Comparison of ENCODE assay signal across 1 cellular context in the genomic region with DNA sequence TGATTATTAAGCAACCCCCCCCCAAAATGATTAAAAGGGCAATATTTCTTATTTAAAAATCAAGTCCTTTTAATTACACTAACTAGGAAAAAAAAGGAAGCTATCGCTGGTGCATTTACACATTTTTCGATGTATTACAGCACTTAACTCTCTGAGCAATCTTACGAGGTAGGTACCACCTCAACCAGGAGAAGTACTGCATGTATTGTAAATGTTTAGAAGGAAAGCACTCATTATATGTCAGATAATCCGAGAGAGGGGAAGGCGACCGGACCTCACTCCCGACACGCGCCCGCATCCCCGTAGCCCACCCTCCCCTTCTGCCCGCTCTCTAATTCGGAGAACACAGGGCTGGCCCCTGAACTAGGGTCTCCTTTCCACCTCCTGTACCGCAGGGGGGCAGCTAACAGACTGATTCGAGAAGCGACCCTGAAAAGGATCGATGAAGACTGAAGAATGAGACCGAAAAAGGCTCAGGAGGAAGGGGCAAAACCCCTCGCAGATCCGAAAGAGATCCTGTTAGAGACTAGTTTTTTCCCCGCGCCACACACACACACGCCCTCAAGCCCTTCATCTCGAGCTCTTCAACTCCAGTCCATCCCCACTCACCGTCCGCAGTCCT.
TF ChIP-seq lines count a peak whose summit lies in the region.

No MANE protein-coding gene starts in this region.

TF ChIP-seq in HEK293, 187 proteins besides CTCF, POLR2A, EP300 and RAD21 (continued from another document):
- TF ChIP-seq, protein P1, sequence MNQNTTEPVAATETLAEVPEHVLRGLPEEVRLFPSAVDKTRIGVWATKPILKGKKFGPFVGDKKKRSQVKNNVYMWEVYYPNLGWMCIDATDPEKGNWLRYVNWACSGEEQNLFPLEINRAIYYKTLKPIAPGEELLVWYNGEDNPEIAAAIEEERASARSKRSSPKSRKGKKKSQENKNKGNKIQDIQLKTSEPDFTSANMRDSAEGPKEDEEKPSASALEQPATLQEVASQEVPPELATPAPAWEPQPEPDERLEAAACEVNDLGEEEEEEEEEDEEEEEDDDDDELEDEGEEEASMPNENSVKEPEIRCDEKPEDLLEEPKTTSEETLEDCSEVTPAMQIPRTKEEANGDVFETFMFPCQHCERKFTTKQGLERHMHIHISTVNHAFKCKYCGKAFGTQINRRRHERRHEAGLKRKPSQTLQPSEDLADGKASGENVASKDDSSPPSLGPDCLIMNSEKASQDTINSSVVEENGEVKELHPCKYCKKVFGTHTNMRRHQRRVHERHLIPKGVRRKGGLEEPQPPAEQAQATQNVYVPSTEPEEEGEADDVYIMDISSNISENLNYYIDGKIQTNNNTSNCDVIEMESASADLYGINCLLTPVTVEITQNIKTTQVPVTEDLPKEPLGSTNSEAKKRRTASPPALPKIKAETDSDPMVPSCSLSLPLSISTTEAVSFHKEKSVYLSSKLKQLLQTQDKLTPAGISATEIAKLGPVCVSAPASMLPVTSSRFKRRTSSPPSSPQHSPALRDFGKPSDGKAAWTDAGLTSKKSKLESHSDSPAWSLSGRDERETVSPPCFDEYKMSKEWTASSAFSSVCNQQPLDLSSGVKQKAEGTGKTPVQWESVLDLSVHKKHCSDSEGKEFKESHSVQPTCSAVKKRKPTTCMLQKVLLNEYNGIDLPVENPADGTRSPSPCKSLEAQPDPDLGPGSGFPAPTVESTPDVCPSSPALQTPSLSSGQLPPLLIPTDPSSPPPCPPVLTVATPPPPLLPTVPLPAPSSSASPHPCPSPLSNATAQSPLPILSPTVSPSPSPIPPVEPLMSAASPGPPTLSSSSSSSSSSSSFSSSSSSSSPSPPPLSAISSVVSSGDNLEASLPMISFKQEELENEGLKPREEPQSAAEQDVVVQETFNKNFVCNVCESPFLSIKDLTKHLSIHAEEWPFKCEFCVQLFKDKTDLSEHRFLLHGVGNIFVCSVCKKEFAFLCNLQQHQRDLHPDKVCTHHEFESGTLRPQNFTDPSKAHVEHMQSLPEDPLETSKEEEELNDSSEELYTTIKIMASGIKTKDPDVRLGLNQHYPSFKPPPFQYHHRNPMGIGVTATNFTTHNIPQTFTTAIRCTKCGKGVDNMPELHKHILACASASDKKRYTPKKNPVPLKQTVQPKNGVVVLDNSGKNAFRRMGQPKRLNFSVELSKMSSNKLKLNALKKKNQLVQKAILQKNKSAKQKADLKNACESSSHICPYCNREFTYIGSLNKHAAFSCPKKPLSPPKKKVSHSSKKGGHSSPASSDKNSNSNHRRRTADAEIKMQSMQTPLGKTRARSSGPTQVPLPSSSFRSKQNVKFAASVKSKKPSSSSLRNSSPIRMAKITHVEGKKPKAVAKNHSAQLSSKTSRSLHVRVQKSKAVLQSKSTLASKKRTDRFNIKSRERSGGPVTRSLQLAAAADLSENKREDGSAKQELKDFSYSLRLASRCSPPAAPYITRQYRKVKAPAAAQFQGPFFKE (tag by site-specific recombination; IDR thresholded peaks at IDR 0.05; ENCODE audit: borderline replicate concordance): no peak
- TF ChIP-seq ZNF335 (tag by site-specific recombination; conservative IDR thresholded peaks at IDR 0.05): 0 out of 2 replicates have a peak, but pooled peaks have one; percentile 9
- TF ChIP-seq BCL11A (tag by site-specific recombination; IDR thresholded peaks at IDR 0.05; ENCODE audit: low read depth): no peak
- TF ChIP-seq, protein P2, sequence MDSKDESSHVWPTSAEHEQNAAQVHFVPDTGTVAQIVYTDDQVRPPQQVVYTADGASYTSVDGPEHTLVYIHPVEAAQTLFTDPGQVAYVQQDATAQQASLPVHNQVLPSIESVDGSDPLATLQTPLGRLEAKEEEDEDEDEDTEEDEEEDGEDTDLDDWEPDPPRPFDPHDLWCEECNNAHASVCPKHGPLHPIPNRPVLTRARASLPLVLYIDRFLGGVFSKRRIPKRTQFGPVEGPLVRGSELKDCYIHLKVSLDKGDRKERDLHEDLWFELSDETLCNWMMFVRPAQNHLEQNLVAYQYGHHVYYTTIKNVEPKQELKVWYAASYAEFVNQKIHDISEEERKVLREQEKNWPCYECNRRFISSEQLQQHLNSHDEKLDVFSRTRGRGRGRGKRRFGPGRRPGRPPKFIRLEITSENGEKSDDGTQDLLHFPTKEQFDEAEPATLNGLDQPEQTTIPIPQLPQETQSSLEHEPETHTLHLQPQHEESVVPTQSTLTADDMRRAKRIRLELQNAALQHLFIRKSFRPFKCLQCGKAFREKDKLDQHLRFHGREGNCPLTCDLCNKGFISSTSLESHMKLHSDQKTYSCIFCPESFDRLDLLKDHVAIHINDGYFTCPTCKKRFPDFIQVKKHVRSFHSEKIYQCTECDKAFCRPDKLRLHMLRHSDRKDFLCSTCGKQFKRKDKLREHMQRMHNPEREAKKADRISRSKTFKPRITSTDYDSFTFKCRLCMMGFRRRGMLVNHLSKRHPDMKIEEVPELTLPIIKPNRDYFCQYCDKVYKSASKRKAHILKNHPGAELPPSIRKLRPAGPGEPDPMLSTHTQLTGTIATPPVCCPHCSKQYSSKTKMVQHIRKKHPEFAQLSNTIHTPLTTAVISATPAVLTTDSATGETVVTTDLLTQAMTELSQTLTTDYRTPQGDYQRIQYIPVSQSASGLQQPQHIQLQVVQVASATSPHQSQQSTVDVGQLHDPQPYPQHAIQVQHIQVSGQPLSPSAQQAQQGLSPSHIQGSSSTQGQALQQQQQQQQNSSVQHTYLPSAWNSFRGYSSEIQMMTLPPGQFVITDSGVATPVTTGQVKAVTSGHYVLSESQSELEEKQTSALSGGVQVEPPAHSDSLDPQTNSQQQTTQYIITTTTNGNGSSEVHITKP (tag by site-specific recombination; IDR thresholded peaks at IDR 0.05): peak; percentile 59
- TF ChIP-seq ZNF610 (tag by site-specific recombination; IDR thresholded peaks at IDR 0.05; ENCODE audit: borderline replicate concordance): peak; percentile 73
- no peak for TF ChIP-seq ZNF24 (tag by site-specific recombination; IDR thresholded peaks at IDR 0.05)
- TF ChIP-seq ZFP69B (tag by site-specific recombination; IDR thresholded peaks at IDR 0.05): no peak
- TF ChIP-seq, protein P3, sequence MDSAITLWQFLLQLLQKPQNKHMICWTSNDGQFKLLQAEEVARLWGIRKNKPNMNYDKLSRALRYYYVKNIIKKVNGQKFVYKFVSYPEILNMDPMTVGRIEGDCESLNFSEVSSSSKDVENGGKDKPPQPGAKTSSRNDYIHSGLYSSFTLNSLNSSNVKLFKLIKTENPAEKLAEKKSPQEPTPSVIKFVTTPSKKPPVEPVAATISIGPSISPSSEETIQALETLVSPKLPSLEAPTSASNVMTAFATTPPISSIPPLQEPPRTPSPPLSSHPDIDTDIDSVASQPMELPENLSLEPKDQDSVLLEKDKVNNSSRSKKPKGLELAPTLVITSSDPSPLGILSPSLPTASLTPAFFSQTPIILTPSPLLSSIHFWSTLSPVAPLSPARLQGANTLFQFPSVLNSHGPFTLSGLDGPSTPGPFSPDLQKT (IDR thresholded peaks at IDR 0.05; ENCODE audit: borderline replicate concordance, low read depth, low read length): no peak
- TF ChIP-seq, protein P4, sequence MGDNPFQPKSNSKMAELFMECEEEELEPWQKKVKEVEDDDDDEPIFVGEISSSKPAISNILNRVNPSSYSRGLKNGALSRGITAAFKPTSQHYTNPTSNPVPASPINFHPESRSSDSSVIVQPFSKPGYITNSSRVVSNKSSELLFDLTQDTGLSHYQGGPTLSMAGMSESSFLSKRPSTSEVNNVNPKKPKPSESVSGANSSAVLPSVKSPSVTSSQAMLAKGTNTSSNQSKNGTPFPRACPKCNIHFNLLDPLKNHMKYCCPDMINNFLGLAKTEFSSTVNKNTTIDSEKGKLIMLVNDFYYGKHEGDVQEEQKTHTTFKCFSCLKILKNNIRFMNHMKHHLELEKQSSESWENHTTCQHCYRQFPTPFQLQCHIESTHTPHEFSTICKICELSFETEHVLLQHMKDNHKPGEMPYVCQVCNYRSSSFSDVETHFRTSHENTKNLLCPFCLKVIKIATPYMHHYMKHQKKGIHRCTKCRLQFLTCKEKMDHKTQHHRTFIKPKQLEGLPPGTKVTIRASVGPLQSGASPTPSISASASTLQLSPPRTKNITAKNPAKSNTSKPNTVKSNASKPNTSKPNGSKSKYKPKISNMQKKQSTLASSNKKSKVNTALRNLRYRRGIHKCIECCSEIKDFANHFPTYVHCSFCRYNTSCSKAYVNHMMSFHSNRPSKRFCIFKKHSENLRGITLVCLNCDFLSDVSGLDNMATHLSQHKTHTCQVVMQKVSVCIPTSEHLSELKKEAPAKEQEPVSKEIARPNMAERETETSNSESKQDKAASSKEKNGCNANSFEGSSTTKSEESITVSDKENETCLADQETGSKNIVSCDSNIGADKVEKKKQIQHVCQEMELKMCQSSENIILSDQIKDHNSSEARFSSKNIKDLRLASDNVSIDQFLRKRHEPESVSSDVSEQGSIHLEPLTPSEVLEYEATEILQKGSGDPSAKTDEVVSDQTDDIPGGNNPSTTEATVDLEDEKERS (tag by site-specific recombination; IDR thresholded peaks at IDR 0.05): no peak
- no peak for TF ChIP-seq ZNF501 (tag by site-specific recombination; IDR thresholded peaks at IDR 0.05)
- TF ChIP-seq, protein P5, sequence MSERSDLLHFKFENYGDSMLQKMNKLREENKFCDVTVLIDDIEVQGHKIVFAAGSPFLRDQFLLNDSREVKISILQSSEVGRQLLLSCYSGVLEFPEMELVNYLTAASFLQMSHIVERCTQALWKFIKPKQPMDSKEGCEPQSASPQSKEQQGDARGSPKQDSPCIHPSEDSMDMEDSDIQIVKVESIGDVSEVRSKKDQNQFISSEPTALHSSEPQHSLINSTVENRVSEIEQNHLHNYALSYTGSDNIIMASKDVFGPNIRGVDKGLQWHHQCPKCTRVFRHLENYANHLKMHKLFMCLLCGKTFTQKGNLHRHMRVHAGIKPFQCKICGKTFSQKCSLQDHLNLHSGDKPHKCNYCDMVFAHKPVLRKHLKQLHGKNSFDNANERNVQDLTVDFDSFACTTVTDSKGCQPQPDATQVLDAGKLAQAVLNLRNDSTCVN (tag by site-specific recombination; optimal IDR thresholded peaks at IDR 0.05): peak; percentile 25
- no peak for TF ChIP-seq ZNF239 (tag by site-specific recombination; IDR thresholded peaks at IDR 0.05)
- no peak for TF ChIP-seq ZNF404 (tag by site-specific recombination; IDR thresholded peaks at IDR 0.05)
- no peak for TF ChIP-seq ZNF561 (tag by site-specific recombination; IDR thresholded peaks at IDR 0.05; ENCODE audit: borderline replicate concordance)
- no peak for TF ChIP-seq ZNF555 (tag by site-specific recombination; conservative IDR thresholded peaks at IDR 0.05)
- TF ChIP-seq ZNF169 (tag by site-specific recombination; IDR thresholded peaks at IDR 0.05): no peak
TF ChIP-seq in HEK293: peak in this region for 14.
